ENCODE assay signal across 8 cellular contexts in the genomic region with DNA sequence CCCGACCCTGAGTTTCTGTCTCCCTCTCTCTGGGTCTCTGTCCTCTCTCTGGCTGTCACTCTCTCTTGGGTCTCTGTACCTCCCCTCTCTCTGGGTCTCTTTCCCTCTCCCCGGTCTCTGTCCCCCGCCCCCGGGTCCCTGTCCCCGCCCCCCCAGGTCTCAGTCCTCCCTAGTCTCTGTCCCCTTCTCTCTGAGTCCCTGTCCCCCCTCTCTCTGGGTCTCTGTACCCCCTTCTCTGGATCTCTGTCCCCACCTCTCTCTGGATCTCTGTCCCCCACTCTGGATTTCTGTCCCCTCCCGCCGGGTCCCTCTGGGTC. TPM values are rescaled to one million over a fixed set of nuclear protein-coding genes. Genes with fewer than 3 reads are reported as not detected.
DNase-seq lines count a peak whose midpoint lies in the region; ATAC-seq, FAIRE-seq and TF ChIP-seq lines count a peak whose summit lies in the region.

No MANE protein-coding gene starts in this region.

- H3K79me2 ChIP-seq in PC-9 (ENCODE audit: low read depth) (peaks cover 33% of the 10 kb centered on the region), endothelial cell of umbilical vein (ENCODE audit: control insufficient read depth, insufficient read depth, low read length) (peaks cover 18% of the 10 kb centered on the region)

- no peaks in the 10 kb centered on the region for H3K27me3 ChIP-seq in Caco-2 (replicated peaks; ENCODE audit: control insufficient read depth, insufficient read depth, low read length)
- H3K27me3 ChIP-seq in PC-9 (ENCODE audit: insufficient read depth, low read depth), result no peaks in the 10 kb centered on the region
- H3K27me3 ChIP-seq in endothelial cell of umbilical vein (ENCODE audit: control insufficient read depth in 2 of 2, insufficient read depth in 2 of 2, low read length in 2 of 2), result no peaks in the 10 kb centered on the region
- no peaks in the 10 kb centered on the region for H3K27me3 ChIP-seq in psoas muscle (ENCODE audit: insufficient read depth in 3 of 3, low read length in 2 of 3)

- 64 to 85% (median 68%) methylated on average over 5 to 7 of the region's 7 CpGs for WGBS in psoas muscle, 3 donors

- ATAC-seq in psoas muscle, result no peak
- no peak for ATAC-seq in HG02759 (IDR thresholded peaks at IDR 0.05; ENCODE audit: unreplicated experiment)

- dilution Hi-C loops in endothelial cell of umbilical vein (cut with MboI; ENCODE audit: extremely low pct_ligation_motif_present, low sequenced_read_pairs), result no loop called here

- H3K4me3 ChIP-seq in Caco-2 (ENCODE audit: low read depth, low read length) (peak overlapping the region; percentile 95), PC-9 (peak overlapping the region; percentile 84; the same call in 1 of the 2 replicates), endothelial cell of umbilical vein (replicated peaks in 1 of 3; ENCODE audit: insufficient read depth in 1 of 3, low read depth in 1 of 3, low read length in 3 of 3) (no peak overlapping the region), psoas muscle (no peak overlapping the region)

- no peaks in the 10 kb centered on the region for H3K27me3 Mint-ChIP-seq in Caco-2 (ENCODE audit: insufficient read depth, unreplicated experiment)

- H3K36me3 ChIP-seq in Caco-2 (ENCODE audit: control insufficient read depth, insufficient read depth, low read length) (peaks cover 8% of the 10 kb centered on the region), PC-9 (ENCODE audit: low read depth) (peaks cover 20% of the 10 kb centered on the region), endothelial cell of umbilical vein (ENCODE audit: control insufficient read depth in 2 of 2, extremely low read depth in 1 of 2, insufficient read depth in 2 of 2, low read length in 2 of 2) (peaks cover 3 to 4% of the 10 kb centered on the region in 2 experiments), psoas muscle (ENCODE audit: insufficient read depth in 1 of 2, low read depth in 1 of 2) (peaks cover 0 to 17% of the 10 kb centered on the region in 2 donors)

- no peaks in the 10 kb centered on the region for H3K9me1 ChIP-seq in endothelial cell of umbilical vein (replicated peaks; ENCODE audit: control insufficient read depth, extremely low read depth, insufficient read depth, low read length)

- H2AFZ ChIP-seq in PC-9 (no peak overlapping the region), endothelial cell of umbilical vein (ENCODE audit: low read depth, low read length) (no peak overlapping the region)

- H3K36me3 Mint-ChIP-seq in Caco-2 (ENCODE audit: insufficient read depth, unreplicated experiment), result peaks cover 86% of the 10 kb centered on the region

- no TSS peak for BruUV-seq in Caco-2 (replicated peaks; lab: Mats Ljungman, UMichigan)
- no TSS peak for BruUV-seq in PC-9 (replicated peaks; lab: Mats Ljungman, UMichigan)
- no TSS peak for BruUV-seq in endothelial cell of umbilical vein (replicated peaks; lab: Mats Ljungman, UMichigan)

- H3K4me1 Mint-ChIP-seq in Caco-2 (ENCODE audit: low read depth, unreplicated experiment), result peaks cover 35% of the 10 kb centered on the region

- H3K4me1 ChIP-seq in Caco-2 (peaks cover 33% of the 10 kb centered on the region), PC-9 (replicated peaks; ENCODE audit: insufficient read depth) (peaks cover 38% of the 10 kb centered on the region), endothelial cell of umbilical vein (ENCODE audit: control insufficient read depth, extremely low read depth, insufficient read depth, low read length) (peaks cover 25% of the 10 kb centered on the region), psoas muscle (peaks cover 30% of the 10 kb centered on the region)

- POLR2A ChIA-PET in Caco-2 (lab: Charles Lee), result interaction anchor here (0.5 to 1.5 kb wide), 8 partner anchors 8 to 927 kb away, joined by 4 to 8 read pairs (median 5); partner anchors contain the start of genes GYS1, HSD17B14, NUCB1 and PPP1R15A
- POLR2A ChIA-PET in PC-9 (lab: Charles Lee; ENCODE audit: unreplicated experiment), result interaction anchor here (0.5 to 1.0 kb wide), 6 partner anchors 29 to 120 kb away, joined by 3 to 12 read pairs (median 4); partner anchors contain the start of genes DHDH, GYS1 and RUVBL2
- POLR2A ChIA-PET in endothelial cell of umbilical vein (lab: Charles Lee), result interaction anchor here (1.4 kb wide), 1 partner anchor 88 kb away, joined by 8 read pairs; no protein-coding TSS in a partner anchor

- no peaks in the 10 kb centered on the region for H3K9me2 ChIP-seq in PC-9 (ENCODE audit: insufficient read depth)

- no peaks in the 10 kb centered on the region for H3K9me3 Mint-ChIP-seq in Caco-2 (ENCODE audit: unreplicated experiment)

- intact Hi-C loops in Caco-2 (cut with micrococcal nuclease; ENCODE audit: unreplicated experiment), result loop anchor here (1.0 to 5.0 kb wide), 7 partner anchors 30 to 326 kb away; partner anchors contain the start of genes DBP, DHDH, GYS1 and NUCB1
- intact Hi-C loops in PC-9 (cut with micrococcal nuclease; ENCODE audit: unreplicated experiment), result loop anchor here (1.0 to 10.0 kb wide), 3 partner anchors 88 to 478 kb away; partner anchors contain the start of gene HSD17B14
- intact Hi-C loops in endothelial cell of umbilical vein (cut with micrococcal nuclease), result no loop called here
- intact Hi-C loops in psoas muscle (cut with DNase I), result loop anchor here (5.0 to 10.0 kb wide), 2 partner anchors 86 to 328 kb away; partner anchors contain the start of gene DBP (in 1 of the 2)

- no peak for TF ChIP-seq CTCF in Caco-2 (IDR thresholded peaks at IDR 0.05; ENCODE audit: insufficient read depth in 1 of 2, low read depth in 1 of 2, low read length in 1 of 2, severe bottlenecking in 1 of 2, unreplicated experiment in 1 of 2)
- TF ChIP-seq CTCF in PC-9 (conservative IDR thresholded peaks at IDR 0.05), result no peak
- TF ChIP-seq CTCF in endothelial cell of umbilical vein (IDR thresholded peaks at IDR 0.05; ENCODE audit: extremely low read depth in 1 of 2, insufficient read depth in 1 of 2, low read depth in 1 of 2, low read length in 2 of 2), result no peak
- no peak for TF ChIP-seq CTCF in psoas muscle (IDR thresholded peaks at IDR 0.05)

- peak overlapping the region; percentile 96 for H3K4me3 Mint-ChIP-seq in Caco-2 (ENCODE audit: unreplicated experiment)

- H3K27ac ChIP-seq in PC-9, result peak overlapping the region; percentile 95
- H3K27ac ChIP-seq in endothelial cell of umbilical vein (ENCODE audit: insufficient read depth, low read depth, low read length), result peak overlapping the region; percentile 21
- peak overlapping the region; percentile 89 for H3K27ac ChIP-seq in psoas muscle

- H3K9ac ChIP-seq in endothelial cell of umbilical vein (replicated peaks; ENCODE audit: extremely low read depth, insufficient read depth, low read length), result no peak overlapping the region

- H3K27ac Mint-ChIP-seq in Caco-2 (ENCODE audit: unreplicated experiment), result peak overlapping the region; percentile 96

- 0 out of 2 replicates have a peak, but pooled peaks cover 3% of the 10 kb centered on the region for H3K9me3 ChIP-seq in Caco-2
- H3K9me3 ChIP-seq in PC-9 (ENCODE audit: insufficient read depth, low read depth), result no peaks in the 10 kb centered on the region
- no peaks in the 10 kb centered on the region for H3K9me3 ChIP-seq in endothelial cell of umbilical vein (replicated peaks; ENCODE audit: control insufficient read depth, insufficient read depth, low read length)
- H3K9me3 ChIP-seq in psoas muscle, result no peaks in the 10 kb centered on the region

- CTCF ChIA-PET in Caco-2 (lab: Charles Lee) (interaction anchor here (0.7 to 1.5 kb wide), 5 partner anchors 8 to 118 kb away, joined by 3 to 9 read pairs (median 6); partner anchors contain the start of genes NUCB1, PPP1R15A and RUVBL2), PC-9 (lab: Charles Lee) (no interaction called here), endothelial cell of umbilical vein (lab: Charles Lee) (interaction anchor here (0.9 to 1.2 kb wide), 2 partner anchors 8 to 167 kb away, joined by 3 to 5 read pairs; no protein-coding TSS in a partner anchor)

- peaks cover 78% of the 10 kb centered on the region for H3F3A ChIP-seq in PC-9 (ENCODE audit: insufficient read depth, low read depth)

- no peak for FAIRE-seq in endothelial cell of umbilical vein (lab: Jason Lieb, UNC)

- H4K20me1 ChIP-seq in PC-9 (ENCODE audit: insufficient read depth), result peaks cover 22% of the 10 kb centered on the region
- peaks cover 3% of the 10 kb centered on the region for H4K20me1 ChIP-seq in endothelial cell of umbilical vein (replicated peaks; ENCODE audit: control insufficient read depth, extremely low read depth, insufficient read depth, low read length)

- H3K4me2 ChIP-seq in PC-9 (peak overlapping the region; percentile 96), endothelial cell of umbilical vein (ENCODE audit: insufficient read depth, low read length) (no peak overlapping the region)

- DNase-seq in Caco-2, result peak in 1 of 2 experiments; percentile 44
- no peak for DNase-seq in PC-9
- no peak for DNase-seq in endothelial cell of umbilical vein (ENCODE audit: low read depth, low spot score)
- DNase-seq in psoas muscle, result no peak
- no peak for DNase-seq in NCI-H146 (lab: John Stamatoyannopoulos, UW)
- no peak for DNase-seq in HT-29 (ENCODE audit: low spot score)
- no peak for DNase-seq in NCI-H526 (lab: John Stamatoyannopoulos, UW)

- peak; percentile 8 for TF ChIP-seq POLR2A in endothelial cell of umbilical vein (IDR thresholded peaks at IDR 0.05; ENCODE audit: low read depth, low read length)

RNA-seq across cellular contexts. Expression of gene FTL, which starts 2.3 kb away (rescaled TPM):
- 2,542 and 2,963 TPM in 2 replicates for total RNA-seq in Caco-2 (2022)
- 3,402 and 3,822 TPM in 2 replicates for total RNA-seq in PC-9 (2021)
- 1,636 and 1,937 TPM in 2 replicates for total RNA-seq in endothelial cell of umbilical vein
- 2,748 and 3,914 TPM in 2 replicates for polyA plus RNA-seq in endothelial cell of umbilical vein
- 1,662 and 2,128 TPM in 2 replicates for polyA plus RNA-seq in endothelial cell of umbilical vein (2011; cell fraction: cytosol; rRNA removed)
- polyA plus RNA-seq in endothelial cell of umbilical vein (2011; cell fraction: nucleus; rRNA removed), result 331 and 578 TPM in 2 replicates
- 2,261 and 3,115 TPM in 2 replicates for polyA plus RNA-seq in endothelial cell of umbilical vein (2012)
- 849 and 921 TPM in 2 replicates for polyA minus RNA-seq in endothelial cell of umbilical vein
- 537 TPM for polyA minus RNA-seq in endothelial cell of umbilical vein (2011; cell fraction: cytosol; rRNA and poly(A)+ RNA removed)
- polyA minus RNA-seq in endothelial cell of umbilical vein (2011; cell fraction: nucleus; rRNA and poly(A)+ RNA removed), result 79.5 and 111 TPM in 2 replicates
- 1,000 to 10,000 TPM in 3 of 4 donors, 100 to 1,000 TPM in 1; 802 to 2,269 (median 1,158) TPM for total RNA-seq in psoas muscle
- 1,000 to 10,000 TPM; 1,296 to 1,753 (median 1,467) TPM for polyA plus RNA-seq in psoas muscle
- 5,979 and 6,365 TPM in 2 replicates for total RNA-seq in HT-29 (2014; rRNA removed; shearing (Covaris generic))

RNA-seq across cellular contexts. Expression of gene BAX, which starts 8.1 kb away (rescaled TPM):
- total RNA-seq in Caco-2 (2022) (107 and 110 TPM in 2 replicates), PC-9 (2021) (140 and 198 TPM in 2 replicates), endothelial cell of umbilical vein (267 and 295 TPM in 2 replicates), psoas muscle (10 to 100 TPM; 16.8 to 24.4 (median 22.0) TPM)
- polyA plus RNA-seq in endothelial cell of umbilical vein (283 and 359 TPM in 2 replicates), psoas muscle (10 to 100 TPM; 20.7 to 66.1 (median 35.6) TPM)
- polyA plus RNA-seq in endothelial cell of umbilical vein (2011; cell fraction: cytosol; rRNA removed), result 221 and 270 TPM in 2 replicates
- 241 and 245 TPM in 2 replicates for polyA plus RNA-seq in endothelial cell of umbilical vein (2011; cell fraction: nucleus; rRNA removed)
- 414 and 430 TPM in 2 replicates for polyA plus RNA-seq in endothelial cell of umbilical vein (2012)
- polyA minus RNA-seq in endothelial cell of umbilical vein, result 121 and 127 TPM in 2 replicates
- polyA minus RNA-seq in endothelial cell of umbilical vein (2011; cell fraction: cytosol; rRNA and poly(A)+ RNA removed), result 38.0 TPM
- polyA minus RNA-seq in endothelial cell of umbilical vein (2011; cell fraction: nucleus; rRNA and poly(A)+ RNA removed), result 77.4 and 104 TPM in 2 replicates
- total RNA-seq in HT-29 (2014; rRNA removed; shearing (Covaris generic)), result 185 and 213 TPM in 2 replicates

RNA-seq across cellular contexts. Expression of gene DHDH, which starts 29.3 kb away (rescaled TPM):
- total RNA-seq in Caco-2 (2022), result 2.6 and 3.3 TPM in 2 replicates
- 2.0 and 2.4 TPM in 2 replicates for total RNA-seq in PC-9 (2021)
- total RNA-seq in endothelial cell of umbilical vein, result not detected in 2 replicates
- not detected in 2 replicates for polyA plus RNA-seq in endothelial cell of umbilical vein
- polyA plus RNA-seq in endothelial cell of umbilical vein (2011; cell fraction: cytosol; rRNA removed), result not detected in 2 replicates
- not detected in 2 replicates for polyA plus RNA-seq in endothelial cell of umbilical vein (2011; cell fraction: nucleus; rRNA removed)
- polyA plus RNA-seq in endothelial cell of umbilical vein (2012), result not detected in 2 replicates
- polyA minus RNA-seq in endothelial cell of umbilical vein, result not detected in 2 replicates
- not detected for polyA minus RNA-seq in endothelial cell of umbilical vein (2011; cell fraction: cytosol; rRNA and poly(A)+ RNA removed)
- not detected in 2 replicates for polyA minus RNA-seq in endothelial cell of umbilical vein (2011; cell fraction: nucleus; rRNA and poly(A)+ RNA removed)
- under 1 TPM in 1 of 4 donors, not detected in 3; 0.21 TPM for total RNA-seq in psoas muscle
- under 1 TPM in 1 of 3 donors, not detected in 2; 0.14 TPM for polyA plus RNA-seq in psoas muscle
- total RNA-seq in HT-29 (2014; rRNA removed; shearing (Covaris generic)), result 0.10 and 0.42 TPM in 2 replicates

RNA-seq across cellular contexts. Expression of gene GYS1, which starts 30.3 kb away (rescaled TPM):
- total RNA-seq in Caco-2 (2022), result 62.7 and 65.3 TPM in 2 replicates
- total RNA-seq in PC-9 (2021), result 47.5 and 54.2 TPM in 2 replicates
- total RNA-seq in endothelial cell of umbilical vein, result 53.9 and 58.9 TPM in 2 replicates
- polyA plus RNA-seq in endothelial cell of umbilical vein, result 39.0 and 41.7 TPM in 2 replicates
- 28.7 and 31.3 TPM in 2 replicates for polyA plus RNA-seq in endothelial cell of umbilical vein (2011; cell fraction: cytosol; rRNA removed)
- 58.2 and 75.4 TPM in 2 replicates for polyA plus RNA-seq in endothelial cell of umbilical vein (2011; cell fraction: nucleus; rRNA removed)
- polyA plus RNA-seq in endothelial cell of umbilical vein (2012), result 57.7 and 64.6 TPM in 2 replicates
- 41.1 and 61.1 TPM in 2 replicates for polyA minus RNA-seq in endothelial cell of umbilical vein
- polyA minus RNA-seq in endothelial cell of umbilical vein (2011; cell fraction: cytosol; rRNA and poly(A)+ RNA removed), result 38.7 TPM
- polyA minus RNA-seq in endothelial cell of umbilical vein (2011; cell fraction: nucleus; rRNA and poly(A)+ RNA removed), result 26.9 and 29.9 TPM in 2 replicates
- total RNA-seq in psoas muscle, result 100 to 1,000 TPM; 147 to 331 (median 238) TPM
- 10 to 100 TPM; 30.9 to 61.3 (median 58.9) TPM for polyA plus RNA-seq in psoas muscle
- total RNA-seq in HT-29 (2014; rRNA removed; shearing (Covaris generic)), result 67.1 and 71.5 TPM in 2 replicates

RNA-seq across cellular contexts. Expression of gene RUVBL2, which starts 30.9 kb away (rescaled TPM):
- total RNA-seq in Caco-2 (2022) (165 and 172 TPM in 2 replicates), PC-9 (2021) (175 and 179 TPM in 2 replicates), endothelial cell of umbilical vein (110 and 115 TPM in 2 replicates), psoas muscle (10 to 100 TPM; 61.1 to 87.4 (median 81.8) TPM)
- polyA plus RNA-seq in endothelial cell of umbilical vein (185 and 200 TPM in 2 replicates), psoas muscle (10 to 100 TPM; 62.7 to 76.5 (median 69.5) TPM)
- polyA plus RNA-seq in endothelial cell of umbilical vein (2011; cell fraction: cytosol; rRNA removed), result 190 and 194 TPM in 2 replicates
- polyA plus RNA-seq in endothelial cell of umbilical vein (2011; cell fraction: nucleus; rRNA removed), result 192 and 197 TPM in 2 replicates
- 148 and 185 TPM in 2 replicates for polyA plus RNA-seq in endothelial cell of umbilical vein (2012)
- 106 and 142 TPM in 2 replicates for polyA minus RNA-seq in endothelial cell of umbilical vein
- polyA minus RNA-seq in endothelial cell of umbilical vein (2011; cell fraction: cytosol; rRNA and poly(A)+ RNA removed), result 189 TPM
- 39.0 and 64.7 TPM in 2 replicates for polyA minus RNA-seq in endothelial cell of umbilical vein (2011; cell fraction: nucleus; rRNA and poly(A)+ RNA removed)
- 562 and 566 TPM in 2 replicates for total RNA-seq in HT-29 (2014; rRNA removed; shearing (Covaris generic))

Comparison
In these comparisons a context has a peak if more than half of its experiments do, and no peak if none do; other contexts are left out.
1. H3K4me3 ChIP-seq: peak in Caco-2 (single experiment) and PC-9 (single experiment); none in endothelial cell of umbilical vein (0 of 3) and psoas muscle (single experiment).
2. H3K27ac ChIP-seq: peak in every context shown above with its lines; median percentile 95 in PC-9; 89 in psoas muscle; 21 in endothelial cell of umbilical vein.